In genomic region chr17:46739982-46740381, GRCh38 we compare ENCODE assay signal across 16 cellular contexts.
DNase-seq lines count a peak whose midpoint lies in the region; ATAC-seq and TF ChIP-seq lines count a peak whose summit lies in the region.
"Had no signal": no experiment of that assay in that cellular context is flagged by ENCODE, and none has a peak within 500 bp of the region (broad histone marks: within the 10 kb centered on the region; RNA-seq: fewer than 3 reads in every experiment).

No MANE protein-coding gene starts in this region.

- H3K9me3 ChIP-seq in neural progenitor cell (ENCODE audit: low read depth) = no peaks in the 10 kb centered on the region
- H3K9me3 ChIP-seq: A549, Caco-2 had no signal

- no peaks in the 10 kb centered on the region for H3K36me3 ChIP-seq in neural progenitor cell

- peaks cover 11% of the 10 kb centered on the region for H3K36me3 Mint-ChIP-seq in neural progenitor cell

- H3K27me3 ChIP-seq in neural progenitor cell = no peaks in the 10 kb centered on the region

- DNase-seq in EH (ENCODE audit: low read depth) (peak; percentile 58), dedifferentiated amniotic fluid mesenchymal stem cell (ENCODE audit: extremely low spot score) (peak; percentile 41), neural progenitor cell (ENCODE audit: low spot score) (no peak), NCI-H345 treated with DMSO at 0.1 percent for 48 hours (lab: John Stamatoyannopoulos, UW; ENCODE audit: unreplicated experiment) (no peak), NCI-H1930 (lab: John Stamatoyannopoulos, UW) (no peak)
- DNase-seq: AML-193; Caco-2; CD4-positive, alpha-beta T cell; DMS79; H9 had no signal

- peaks cover 7% of the 10 kb centered on the region for H3K27me3 Mint-ChIP-seq in neural progenitor cell (ENCODE audit: insufficient read depth, low read depth)
- H3K27me3 Mint-ChIP-seq: CD4-positive, alpha-beta T cell had no signal

- no peaks in the 10 kb centered on the region for H3K79me2 ChIP-seq in neural progenitor cell (ENCODE audit: low read depth)

- H4K20me1 ChIP-seq in neural progenitor cell (ENCODE audit: low read depth) = peaks cover 8% of the 10 kb centered on the region

- TF ChIP-seq CTCF in neural progenitor cell (IDR thresholded peaks at IDR 0.05) = no peak

- H2AFZ ChIP-seq in neural progenitor cell (replicated peaks) = no peak overlapping the region

- no peak overlapping the region for H3K9ac ChIP-seq in neural progenitor cell

- H3K4me3 Mint-ChIP-seq in neural progenitor cell = no peak overlapping the region
- H3K4me3 Mint-ChIP-seq: CD4-positive, alpha-beta T cell; H9 had no signal

- H3K27ac Mint-ChIP-seq in neural progenitor cell = peak overlapping the region; percentile 0
- H3K27ac Mint-ChIP-seq: CD4-positive, alpha-beta T cell had no signal

- peaks cover 5% of the 10 kb centered on the region for H3F3A ChIP-seq in neural progenitor cell (ENCODE audit: low read depth)

- no peak overlapping the region for H3K27ac ChIP-seq in neural progenitor cell
- H3K27ac ChIP-seq: 22Rv1, A549, C4-2B had no signal

- no peak overlapping the region for H3K4me2 ChIP-seq in neural progenitor cell
- H3K4me2 ChIP-seq: A549 had no signal

- ATAC-seq in SK-N-SH treated with all-trans-retinoic acid at 6 μM for 48 hours (no peak), HG02840 (IDR thresholded peaks at IDR 0.05; ENCODE audit: low FRiP score, unreplicated experiment) (no peak)
- ATAC-seq: A549, GM12878 had no signal

- H3K9me3 Mint-ChIP-seq in neural progenitor cell = no peaks in the 10 kb centered on the region
- H3K9me3 Mint-ChIP-seq: CD4-positive, alpha-beta T cell; H9 had no signal

- H3K4me3 ChIP-seq in neural progenitor cell = no peak overlapping the region
- H3K4me3 ChIP-seq: A549, GM12878 had no signal

- peaks cover 20% of the 10 kb centered on the region for H3K4me1 ChIP-seq in neural progenitor cell
- H3K4me1 ChIP-seq: Caco-2 had no signal

- H3K4me1 Mint-ChIP-seq in neural progenitor cell = peaks cover 63% of the 10 kb centered on the region

TF ChIP-seq in SK-N-SH treated with all-trans-retinoic acid at 6 μM for 48 hours, 23 proteins besides CTCF, POLR2A, EP300 and RAD21:
- TF ChIP-seq ISL1 (CRISPR knock-in tag; IDR thresholded peaks at IDR 0.05) (0 out of 2 replicates have a peak, but pooled peaks have one; percentile 15), ZFP30 (CRISPR knock-in tag; IDR thresholded peaks at IDR 0.05) (no peak)

Comparison
In these comparisons a context has a peak if more than half of its experiments do, and no peak if none do; other contexts are left out.
1. DNase-seq: peak in EH (single experiment) and dedifferentiated amniotic fluid mesenchymal stem cell (single experiment); none in neural progenitor cell (single experiment), NCI-H345 treated with DMSO at 0.1 percent for 48 hours (single experiment) and NCI-H1930 (0 of 2).